ENCODE assay signal across 1 cellular context in genomic region chr7:81469299-81470083, GRCh38.
TF ChIP-seq lines count a peak whose summit lies in the region.

No MANE protein-coding gene starts in this region.

TF ChIP-seq in IMR-90, 13 proteins besides CTCF, POLR2A, EP300 and RAD21 (continued from another document):
- TF ChIP-seq ELK1 (IDR thresholded peaks at IDR 0.05; ENCODE audit: borderline replicate concordance, low read depth, low read length) (no peak), SMC3 (IDR thresholded peaks at IDR 0.05; ENCODE audit: low read depth, low read length) (no peak), CHD1 (IDR thresholded peaks at IDR 0.05; ENCODE audit: low read depth, low read length) (no peak)
